Comparison of ENCODE assay signal across 15 cellular contexts in the genomic region with DNA sequence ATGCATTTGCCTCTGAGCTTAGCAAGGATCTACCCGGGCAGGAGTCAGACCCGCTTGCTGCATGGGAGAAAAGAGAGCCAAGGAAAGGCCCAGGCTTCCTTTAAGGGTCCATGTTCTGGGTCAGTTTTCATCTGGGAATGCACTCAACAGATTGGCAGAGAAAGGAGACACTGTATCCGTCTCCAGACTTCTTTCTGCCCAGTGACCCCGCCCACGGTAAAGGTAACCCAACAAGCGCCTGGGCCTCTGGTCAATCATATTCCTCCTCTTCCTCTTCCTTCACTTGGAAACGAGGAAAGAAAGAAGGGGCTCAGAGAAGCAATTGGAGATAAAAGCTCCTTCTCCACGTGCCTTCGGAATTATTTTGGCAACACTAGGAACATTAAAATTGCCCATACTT. TPM values are rescaled to one million over a fixed set of nuclear protein-coding genes. Genes with fewer than 3 reads are reported as not detected.
DNase-seq lines count a peak whose midpoint lies in the region; ATAC-seq and TF ChIP-seq lines count a peak whose summit lies in the region.
"Had no signal": no experiment of that assay in that cellular context is flagged by ENCODE, and none has a peak within 500 bp of the region (broad histone marks: within the 10 kb centered on the region; RNA-seq: fewer than 3 reads in every experiment).

No MANE protein-coding gene starts in this region.

- H3K4me3 ChIP-seq in IMR-90 (ENCODE audit: insufficient read depth, low read depth, low read length) (no peak overlapping the region), hepatocyte (no peak overlapping the region), mucosa of stomach (ENCODE audit: low read length) (no peak overlapping the region)
- H3K4me3 ChIP-seq: MG63, PC-9 had no signal

- H4K20me1 ChIP-seq in IMR-90 (ENCODE audit: insufficient read depth, low read length) (no peaks in the 10 kb centered on the region), hepatocyte (ENCODE audit: insufficient read depth, poor library complexity, severe bottlenecking) (no peaks in the 10 kb centered on the region)

- POLR2A ChIA-PET in IMR-90 (lab: Charles Lee; ENCODE audit: unreplicated experiment) = no interaction called here
- POLR2A ChIA-PET in activated CD8-positive, alpha-beta T cell treated with anti-CD3 and anti-CD28 coated beads for 36 hours (lab: Charles Lee) = no interaction called here

- no peak for TF ChIP-seq CTCF in IMR-90 (conservative IDR thresholded peaks at IDR 0.05; ENCODE audit: low read depth, low read length)
- no peak for TF ChIP-seq CTCF in hepatocyte (IDR thresholded peaks at IDR 0.05; ENCODE audit: poor library complexity)
- no peak for TF ChIP-seq CTCF in activated CD8-positive, alpha-beta T cell treated with anti-CD3 and anti-CD28 coated beads for 36 hours (IDR thresholded peaks at IDR 0.05)

- H2BK15ac ChIP-seq in IMR-90 (ENCODE audit: low read depth, low read length) = no peak overlapping the region

- peak overlapping the region; percentile 47 for H2AK9ac ChIP-seq in IMR-90 (replicated peaks; ENCODE audit: low read depth, low read length, poor library complexity)

- DNase-seq in IMR-90 = no peak
- no peak for DNase-seq in hepatocyte (ENCODE audit: low spot score)
- no peak for DNase-seq in activated CD8-positive, alpha-beta T cell treated with anti-CD3 and anti-CD28 coated beads for 36 hours
- no peak for DNase-seq in SW480 (ENCODE audit: low spot score)
- DNase-seq: ACHN; CD8-positive, alpha-beta T cell; GF-D8; MG63; NCI-H1105 treated with DMSO at 0.1 percent for 48 hours; NCI-H187; NCI-H446; PC-9 had no signal

- peaks cover 14% of the 10 kb centered on the region for H3K27me3 ChIP-seq in IMR-90 (ENCODE audit: control insufficient read depth, insufficient read depth, low read length)
- H3K27me3 ChIP-seq in hepatocyte = no peaks in the 10 kb centered on the region
- H3K27me3 ChIP-seq in mucosa of stomach (ENCODE audit: control insufficient read depth, insufficient read depth, low read length) = no peaks in the 10 kb centered on the region
- H3K27me3 ChIP-seq: MG63 had no signal

- no peak overlapping the region for H2AK5ac ChIP-seq in IMR-90 (ENCODE audit: low read depth, low read length)

- H3K27ac Mint-ChIP-seq in activated CD8-positive, alpha-beta T cell treated with anti-CD3 and anti-CD28 coated beads for 36 hours = no peak overlapping the region
- H3K27ac Mint-ChIP-seq: CD8-positive, alpha-beta T cell had no signal

- no peaks in the 10 kb centered on the region for H3K36me3 Mint-ChIP-seq in activated CD8-positive, alpha-beta T cell treated with anti-CD3 and anti-CD28 coated beads for 36 hours (ENCODE audit: low read depth)
- H3K36me3 Mint-ChIP-seq: CD8-positive, alpha-beta T cell had no signal

- H3K4ac ChIP-seq in IMR-90 (ENCODE audit: low read depth, low read length) = no peak overlapping the region

- no peak overlapping the region for H3K23ac ChIP-seq in IMR-90 (ENCODE audit: low read depth, low read length)

- H3K9ac ChIP-seq in IMR-90 (ENCODE audit: low read depth, low read length) (no peak overlapping the region), mucosa of stomach (ENCODE audit: low read length) (peak overlapping the region; percentile 52)

- H3K36me3 ChIP-seq in IMR-90 (ENCODE audit: control insufficient read depth, insufficient read depth, low read length) = no peaks in the 10 kb centered on the region
- no peaks in the 10 kb centered on the region for H3K36me3 ChIP-seq in hepatocyte (replicated peaks; ENCODE audit: insufficient read depth, low read depth)
- H3K36me3 ChIP-seq in mucosa of stomach (ENCODE audit: control insufficient read depth, insufficient read depth, low read length) = no peaks in the 10 kb centered on the region
- H3K36me3 ChIP-seq: MG63 had no signal

- no peak for TF ChIP-seq POLR2A in IMR-90 (IDR thresholded peaks at IDR 0.05; ENCODE audit: low read depth, low read length)

- intact Hi-C loops in IMR-90 (cut with micrococcal nuclease) = no loop called here
- intact Hi-C loops in activated CD8-positive, alpha-beta T cell treated with anti-CD3 and anti-CD28 coated beads for 36 hours (cut with micrococcal nuclease) = no loop called here

- H3K4me1 Mint-ChIP-seq in activated CD8-positive, alpha-beta T cell treated with anti-CD3 and anti-CD28 coated beads for 36 hours (ENCODE audit: low read depth) = no peaks in the 10 kb centered on the region

- no peak overlapping the region for H2BK20ac ChIP-seq in IMR-90 (ENCODE audit: low read depth, low read length)

- H3K9me1 ChIP-seq in IMR-90 (ENCODE audit: insufficient read depth, low read length) = no peaks in the 10 kb centered on the region; the same call in 1 of the 2 replicates

- no peak overlapping the region for H2BK5ac ChIP-seq in IMR-90 (ENCODE audit: low read depth, low read length, poor library complexity, severe bottlenecking)

- H3K27me3 Mint-ChIP-seq in activated CD8-positive, alpha-beta T cell treated with anti-CD3 and anti-CD28 coated beads for 36 hours = peaks cover 1% of the 10 kb centered on the region

- no peak for TF ChIP-seq RAD21 in IMR-90 (IDR thresholded peaks at IDR 0.05; ENCODE audit: low read length)

- no peak overlapping the region for H4K8ac ChIP-seq in IMR-90 (ENCODE audit: low read depth in 2 of 2, low read length in 2 of 2)

- H3K18ac ChIP-seq in IMR-90 (ENCODE audit: low read depth, low read length) = no peak overlapping the region

- H3K79me2 ChIP-seq in hepatocyte = no peaks in the 10 kb centered on the region

- H2AFZ ChIP-seq in IMR-90 (replicated peaks; ENCODE audit: low read length, poor library complexity) (no peak overlapping the region), hepatocyte (no peak overlapping the region)
- H2AFZ ChIP-seq: PC-9 had no signal

- no peaks in the 10 kb centered on the region for H3K9me2 ChIP-seq in hepatocyte (replicated peaks; ENCODE audit: insufficient read depth)

- dilution Hi-C loops in IMR-90 (cut with HindIII; ENCODE audit: low sequenced_read_pairs, unreplicated experiment) = no loop called here

- H3K4me1 ChIP-seq in IMR-90 (ENCODE audit: control insufficient read depth, insufficient read depth, low read length) (no peaks in the 10 kb centered on the region), hepatocyte (ENCODE audit: insufficient read depth) (peaks cover 40% of the 10 kb centered on the region), mucosa of stomach (ENCODE audit: control insufficient read depth, insufficient read depth, low read length) (peaks cover 45% of the 10 kb centered on the region)

- H3K56ac ChIP-seq in IMR-90 (ENCODE audit: extremely low read depth, insufficient read depth, low read length) = no peak overlapping the region

- no peaks in the 10 kb centered on the region for H3K9me3 ChIP-seq in IMR-90 (ENCODE audit: control insufficient read depth, insufficient read depth, low read length)
- no peaks in the 10 kb centered on the region for H3K9me3 ChIP-seq in hepatocyte (ENCODE audit: low read depth)
- no peaks in the 10 kb centered on the region for H3K9me3 ChIP-seq in mucosa of stomach (ENCODE audit: control insufficient read depth, low read length)
- H3K9me3 ChIP-seq: MG63 had no signal

- no peak overlapping the region for H4K5ac ChIP-seq in IMR-90 (ENCODE audit: low read depth, low read length)

- H3K4me2 ChIP-seq in IMR-90 (ENCODE audit: low read depth, low read length) (no peak overlapping the region), hepatocyte (no peak overlapping the region)
- H3K4me2 ChIP-seq: PC-9 had no signal

- no peak overlapping the region for H3K27ac ChIP-seq in IMR-90 (ENCODE audit: insufficient read depth, low read length)
- peak overlapping the region; percentile 85 for H3K27ac ChIP-seq in hepatocyte
- H3K27ac ChIP-seq: PC-9 had no signal

- no peak overlapping the region for H2BK120ac ChIP-seq in IMR-90 (ENCODE audit: low read depth, low read length)

- no peak overlapping the region for H4K91ac ChIP-seq in IMR-90 (ENCODE audit: insufficient read depth, low read depth, low read length)

- no TSS peak for BruUV-seq in IMR-90 (replicated peaks; lab: Mats Ljungman, UMichigan)

- no peaks in the 10 kb centered on the region for H3K9me3 Mint-ChIP-seq in activated CD8-positive, alpha-beta T cell treated with anti-CD3 and anti-CD28 coated beads for 36 hours
- H3K9me3 Mint-ChIP-seq: CD8-positive, alpha-beta T cell had no signal

- in situ Hi-C loops in IMR-90 (cut with MboI; ENCODE audit: low sequenced_read_pairs) = no loop called here

- WGBS in IMR-90 (ENCODE audit: extremely low coverage in 2 of 2, insufficient read length in 1 of 2), 2 experiments = 83% methylated on average over 1 of the region's 9 CpGs; no CpG with 5 or more reads in 1 of the 2 experiments
- 76% methylated on average over 9 of the region's 9 CpGs for WGBS in hepatocyte (ENCODE audit: low lambda C conversion rate, missing lambda C conversion rate)

- no peaks in the 10 kb centered on the region for H3K79me1 ChIP-seq in IMR-90 (ENCODE audit: low read depth in 1 of 2, low read length in 2 of 2)

- H3K14ac ChIP-seq in IMR-90 (replicated peaks; ENCODE audit: low read depth, low read length) = no peak overlapping the region

- CTCF ChIA-PET in IMR-90 (lab: Yijun Ruan, JAX) = no interaction called here
- CTCF ChIA-PET in activated CD8-positive, alpha-beta T cell treated with anti-CD3 and anti-CD28 coated beads for 36 hours (lab: Charles Lee) = interaction anchor here (0.6 to 0.7 kb wide), 2 partner anchors 21 to 48 kb away, joined by 3 read pairs; no protein-coding TSS in a partner anchor

- ATAC-seq in IMR-90 (ENCODE audit: low read depth) = no peak
- ATAC-seq in activated CD8-positive, alpha-beta T cell treated with anti-CD3 and anti-CD28 coated beads for 36 hours = no peak
- no peak for ATAC-seq in HG02642 (IDR thresholded peaks at IDR 0.05; ENCODE audit: poor library complexity, unreplicated experiment)
- no peak for ATAC-seq in HG03442 (IDR thresholded peaks at IDR 0.05; ENCODE audit: unreplicated experiment)
- ATAC-seq: CD8-positive, alpha-beta T cell had no signal

- H3K4me3 Mint-ChIP-seq in activated CD8-positive, alpha-beta T cell treated with anti-CD3 and anti-CD28 coated beads for 36 hours = no peak overlapping the region
- H3K4me3 Mint-ChIP-seq: CD8-positive, alpha-beta T cell had no signal

TF ChIP-seq in IMR-90, 13 proteins besides CTCF, POLR2A, EP300 and RAD21 (continues in another document):
- TF ChIP-seq MAZ (IDR thresholded peaks at IDR 0.05; ENCODE audit: borderline replicate concordance, low read depth, low read length) = no peak

RNA-seq across cellular contexts. Expression of a gene that starts 27.1 kb away (rescaled TPM):
- total RNA-seq in IMR-90 (2012; rRNA removed) (26.4 and 32.8 TPM in 2 replicates), hepatocyte (30.7 and 38.4 TPM in 2 replicates)
- polyA plus RNA-seq in IMR-90 (2012; rRNA removed) (6.0 and 7.3 TPM in 2 replicates), hepatocyte (8.5 and 9.6 TPM in 2 replicates)
- polyA plus RNA-seq in IMR-90 (2012; cell fraction: cytosol; rRNA removed) = 2.3 and 3.3 TPM in 2 replicates
- polyA plus RNA-seq in IMR-90 (2012; cell fraction: nucleus; rRNA removed; ENCODE audit: low replicate concordance) = 3.4 and 22.1 TPM in 2 replicates
- total RNA-seq in activated CD8-positive, alpha-beta T cell treated with anti-CD3 and anti-CD28 coated beads for 36 hours = 10 to 100 TPM; 11.9 to 13.2 TPM

RNA-seq across cellular contexts. Expression of a gene that starts 27.6 kb away (rescaled TPM):
- total RNA-seq in IMR-90 (2012; rRNA removed) = 94.5 and 113 TPM in 2 replicates
- 282 and 297 TPM in 2 replicates for polyA plus RNA-seq in IMR-90 (2012; rRNA removed)
- polyA plus RNA-seq in IMR-90 (2012; cell fraction: cytosol; rRNA removed) = 164 and 189 TPM in 2 replicates
- 79.4 and 107 TPM in 2 replicates for polyA plus RNA-seq in IMR-90 (2012; cell fraction: nucleus; rRNA removed; ENCODE audit: low replicate concordance)
- 140 and 151 TPM in 2 replicates for total RNA-seq in hepatocyte
- polyA plus RNA-seq in hepatocyte = 258 and 266 TPM in 2 replicates
- 10 to 100 TPM; 15.2 to 16.3 TPM for total RNA-seq in activated CD8-positive, alpha-beta T cell treated with anti-CD3 and anti-CD28 coated beads for 36 hours
